1 cellular context compared by ENCODE assay signal in genomic region chr17:27907976-27908558, GRCh38.
TF ChIP-seq lines count a peak whose summit lies in the region.

No MANE protein-coding gene starts in this region.

TF ChIP-seq in K562, 482 proteins besides CTCF, POLR2A, EP300 and RAD21 (continued from another document):
- 0 out of 2 replicates have a peak, but pooled peaks have one; percentile 58 for TF ChIP-seq REST (CRISPR knock-in tag; IDR thresholded peaks at IDR 0.05; ENCODE audit: low read depth)
- no peak for TF ChIP-seq PHB (CRISPR knock-in tag; IDR thresholded peaks at IDR 0.05)
TF ChIP-seq in K562: peak in this region for 147.
